ENCODE assay signal across 23 cellular contexts in the genomic region with DNA sequence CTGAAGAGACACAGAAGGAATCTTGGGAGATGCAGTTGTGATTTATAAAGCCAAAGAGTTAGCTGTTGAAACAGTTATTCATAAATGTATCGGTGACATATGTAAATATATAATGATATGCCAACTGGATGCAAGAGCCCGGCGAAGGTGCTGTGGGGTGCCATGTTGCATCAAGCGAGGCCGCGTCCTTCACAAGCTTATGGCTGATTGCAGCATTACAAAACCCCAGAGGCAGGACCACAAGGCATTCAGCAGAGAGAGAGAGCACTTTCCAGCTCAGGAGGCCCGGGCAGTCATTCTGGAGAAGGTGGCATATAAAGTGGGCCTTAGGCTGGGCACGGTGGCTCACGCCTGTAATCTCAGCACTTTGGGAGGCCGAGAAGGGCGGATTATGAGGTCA.
A peak's percentile ranks its signal among the peaks of the same experiment; 100 is the strongest.
DNase-seq lines count a peak whose midpoint lies in the region; ATAC-seq, FAIRE-seq and TF ChIP-seq lines count a peak whose summit lies in the region.
"Had no signal": no experiment of that assay in that cellular context is flagged by ENCODE, and none has a peak within 500 bp of the region (broad histone marks: within the 10 kb centered on the region; RNA-seq: fewer than 3 reads in every experiment).

No MANE protein-coding gene starts in this region.

- H3K27ac Mint-ChIP-seq in astrocyte (ENCODE audit: unreplicated experiment) = no peak overlapping the region
- H3K27ac Mint-ChIP-seq in naive thymus-derived CD8-positive, alpha-beta T cell = peak overlapping the region in 3 of 10 donors; percentile 74 to 95 (median 89)
- H3K27ac Mint-ChIP-seq: activated CD4-positive, alpha-beta T cell treated with anti-CD3 and anti-CD28 coated beads for 36 hours had no signal

- no peak overlapping the region; a peak in 1 of 6 replicates for H3K27ac ChIP-seq in A549
- H3K27ac ChIP-seq in KMS-11 = no peak overlapping the region
- H3K27ac ChIP-seq in astrocyte (ENCODE audit: low read depth, low read length) = no peak overlapping the region
- H3K27ac ChIP-seq: testis had no signal

- H3K4me1 Mint-ChIP-seq in astrocyte (ENCODE audit: low read depth, unreplicated experiment) = peaks cover 33% of the 10 kb centered on the region
- peaks cover 4 to 20% (median 16%) of the 10 kb centered on the region in 4 donors for H3K4me1 Mint-ChIP-seq in naive thymus-derived CD8-positive, alpha-beta T cell

- POLR2A ChIA-PET in A549 (lab: Yijun Ruan, JAX) = interaction anchor here (0.7 kb wide), 1 partner anchor 329 kb away, joined by 5 read pairs; no protein-coding TSS in a partner anchor
- POLR2A ChIA-PET in naive thymus-derived CD8-positive, alpha-beta T cell (lab: Charles Lee) = no interaction called here

- no peak for TF ChIP-seq EP300 in A549 (IDR thresholded peaks at IDR 0.05)

- no peak for TF ChIP-seq RAD21 in A549 (conservative IDR thresholded peaks at IDR 0.05 in 1 of 2, IDR thresholded peaks at IDR 0.05 in 1 of 2)

- no peaks in the 10 kb centered on the region for H3K27me3 Mint-ChIP-seq in astrocyte (ENCODE audit: low read depth, unreplicated experiment)
- no peaks in the 10 kb centered on the region for H3K27me3 Mint-ChIP-seq in naive thymus-derived CD8-positive, alpha-beta T cell

- H3K9me3 ChIP-seq in A549 = no peaks in the 10 kb centered on the region
- H3K9me3 ChIP-seq in astrocyte (ENCODE audit: insufficient read depth, low read depth, low read length) = no peaks in the 10 kb centered on the region
- H3K9me3 ChIP-seq: adrenal gland, testis had no signal

- no peaks in the 10 kb centered on the region for H3K36me3 ChIP-seq in KMS-11 (ENCODE audit: insufficient read depth)
- no peaks in the 10 kb centered on the region for H3K36me3 ChIP-seq in astrocyte (ENCODE audit: insufficient read depth, low read length)
- H3K36me3 ChIP-seq: adrenal gland had no signal

- no peak for DNase-seq in A549 (ENCODE audit: low read depth in 1 of 2, low spot score in 1 of 2)
- no peak for DNase-seq in astrocyte (ENCODE audit: low read depth)
- DNase-seq in naive thymus-derived CD8-positive, alpha-beta T cell = no peak
- DNase-seq in foreskin melanocyte = no peak
- no peak for DNase-seq in activated CD4-positive, alpha-beta T cell treated with anti-CD3 and anti-CD28 coated beads for 4 hours
- no peak for DNase-seq in stimulated activated CD4-positive, alpha-beta T cell treated with anti-CD3 and anti-CD28 coated beads, Interleukin-15, amount 100 ng/mL, for 24 hours
- DNase-seq: ACHN; activated CD4-positive, alpha-beta T cell treated with anti-CD3 and anti-CD28 coated beads for 36 hours; activated effector memory CD4-positive, alpha-beta T cell treated with Interleukin-2 at 50 U/mL for 16 hours; adrenal gland; central memory CD4-positive, alpha-beta T cell; DND-41; effector CD8-positive, alpha-beta T cell; H9; hippocampal formation; NCI-H2029; NCI-H524; stimulated activated CD4-positive, alpha-beta T cell treated with anti-CD3 and anti-CD28 coated beads, Interleukin-12 subunit alpha, Interleukin-12 subunit beta, amount 100 ng/mL, for 4 hours; T1000; testis had no signal

- H3K9ac ChIP-seq in KMS-11 = no peak overlapping the region; the same call in 1 of the 2 replicates
- peak overlapping the region; percentile 81 for H3K9ac ChIP-seq in astrocyte (ENCODE audit: low read length)

- no peak for TF ChIP-seq CTCF in A549 (IDR thresholded peaks at IDR 0.05)
- TF ChIP-seq CTCF in KMS-11 (conservative IDR thresholded peaks at IDR 0.05; ENCODE audit: low read depth, low read length) = no peak
- no peak for TF ChIP-seq CTCF in astrocyte (IDR thresholded peaks at IDR 0.05; ENCODE audit: insufficient read depth, low read depth, low read length)

- no peak for FAIRE-seq in A549 (lab: Jason Lieb, UNC)
- no peak for FAIRE-seq in astrocyte (lab: Jason Lieb, UNC)
- FAIRE-seq: keratinocyte had no signal

- H3K79me2 ChIP-seq in KMS-11 (ENCODE audit: insufficient read depth, low read depth) (no peaks in the 10 kb centered on the region), astrocyte (ENCODE audit: insufficient read depth, low read length) (no peaks in the 10 kb centered on the region)

- H3K4me3 Mint-ChIP-seq in astrocyte (ENCODE audit: unreplicated experiment) = no peak overlapping the region
- peak overlapping the region in 7 of 10 donors; percentile 65 to 91 (median 84) for H3K4me3 Mint-ChIP-seq in naive thymus-derived CD8-positive, alpha-beta T cell
- H3K4me3 Mint-ChIP-seq: activated CD4-positive, alpha-beta T cell treated with anti-CD3 and anti-CD28 coated beads for 36 hours; H9 had no signal

- H2AFZ ChIP-seq in KMS-11 (ENCODE audit: low read depth) (no peak overlapping the region), astrocyte (ENCODE audit: low read depth, low read length) (no peak overlapping the region)

- ATAC-seq in A549 (no peak), GM21737 (IDR thresholded peaks at IDR 0.05; ENCODE audit: unreplicated experiment) (no peak)
- no peak for ATAC-seq in naive thymus-derived CD8-positive, alpha-beta T cell
- ATAC-seq: activated CD4-positive, alpha-beta T cell treated with anti-CD3 and anti-CD28 coated beads for 36 hours had no signal

- H3K4me3 ChIP-seq in A549 (no peak overlapping the region), KMS-11 (IDR thresholded peaks at IDR 0.05; ENCODE audit: insufficient read depth, low read depth, low read length) (no peak overlapping the region), astrocyte (ENCODE audit: insufficient read depth, low read depth, low read length) (no peak overlapping the region)

- TF ChIP-seq POLR2A in A549 (IDR thresholded peaks at IDR 0.05; ENCODE audit: low read length) = no peak

- no peaks in the 10 kb centered on the region for H3K27me3 ChIP-seq in KMS-11 (ENCODE audit: insufficient read depth, low read depth)
- H3K27me3 ChIP-seq in astrocyte (ENCODE audit: insufficient read depth, low read length) = no peaks in the 10 kb centered on the region
- H3K27me3 ChIP-seq: adrenal gland, testis had no signal

- H3K4me2 ChIP-seq in A549 = peak overlapping the region; percentile 97
- H3K4me2 ChIP-seq in KMS-11 = peak overlapping the region; percentile 93
- H3K4me2 ChIP-seq in astrocyte (ENCODE audit: low read length) = no peak overlapping the region

- peaks cover 2% of the 10 kb centered on the region for H3K36me3 Mint-ChIP-seq in astrocyte (ENCODE audit: low read depth, unreplicated experiment)
- peaks cover 0 to 6% (median 0%) of the 10 kb centered on the region in 3 donors for H3K36me3 Mint-ChIP-seq in naive thymus-derived CD8-positive, alpha-beta T cell

- H3K4me1 ChIP-seq in A549 (no peaks in the 10 kb centered on the region), KMS-11 (ENCODE audit: low read depth, poor library complexity, severe bottlenecking) (peaks cover 32% of the 10 kb centered on the region), astrocyte (ENCODE audit: insufficient read depth, low read length) (peaks cover 18% of the 10 kb centered on the region)

- 91% methylated on average over 11 of the region's 11 CpGs for WGBS in A549 (ENCODE audit: missing lambda C conversion rate)

- H4K20me1 ChIP-seq in KMS-11 (ENCODE audit: insufficient read depth) (no peaks in the 10 kb centered on the region), astrocyte (ENCODE audit: insufficient read depth, low read length) (peaks cover 5% of the 10 kb centered on the region)

- CTCF ChIA-PET in A549 (lab: Yijun Ruan, JAX) = no interaction called here

- no peaks in the 10 kb centered on the region for H3K9me3 Mint-ChIP-seq in astrocyte (ENCODE audit: unreplicated experiment)
- peaks cover 0 to 3% (median 0%) of the 10 kb centered on the region in 9 donors for H3K9me3 Mint-ChIP-seq in naive thymus-derived CD8-positive, alpha-beta T cell
- H3K9me3 Mint-ChIP-seq: H9 had no signal

TF ChIP-seq in A549, 52 proteins besides CTCF, POLR2A, EP300 and RAD21:
- TF ChIP-seq ZNF302 (CRISPR knock-in tag; IDR thresholded peaks at IDR 0.05) = no peak
- TF ChIP-seq, protein P1, sequence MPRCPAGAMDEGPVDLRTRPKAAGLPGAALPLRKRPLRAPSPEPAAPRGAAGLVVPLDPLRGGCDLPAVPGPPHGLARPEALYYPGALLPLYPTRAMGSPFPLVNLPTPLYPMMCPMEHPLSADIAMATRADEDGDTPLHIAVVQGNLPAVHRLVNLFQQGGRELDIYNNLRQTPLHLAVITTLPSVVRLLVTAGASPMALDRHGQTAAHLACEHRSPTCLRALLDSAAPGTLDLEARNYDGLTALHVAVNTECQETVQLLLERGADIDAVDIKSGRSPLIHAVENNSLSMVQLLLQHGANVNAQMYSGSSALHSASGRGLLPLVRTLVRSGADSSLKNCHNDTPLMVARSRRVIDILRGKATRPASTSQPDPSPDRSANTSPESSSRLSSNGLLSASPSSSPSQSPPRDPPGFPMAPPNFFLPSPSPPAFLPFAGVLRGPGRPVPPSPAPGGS (IDR thresholded peaks at IDR 0.05) = no peak
- TF ChIP-seq, protein P2, sequence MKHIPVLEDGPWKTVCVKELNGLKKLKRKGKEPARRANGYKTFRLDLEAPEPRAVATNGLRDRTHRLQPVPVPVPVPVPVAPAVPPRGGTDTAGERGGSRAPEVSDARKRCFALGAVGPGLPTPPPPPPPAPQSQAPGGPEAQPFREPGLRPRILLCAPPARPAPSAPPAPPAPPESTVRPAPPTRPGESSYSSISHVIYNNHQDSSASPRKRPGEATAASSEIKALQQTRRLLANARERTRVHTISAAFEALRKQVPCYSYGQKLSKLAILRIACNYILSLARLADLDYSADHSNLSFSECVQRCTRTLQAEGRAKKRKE (CRISPR knock-in tag; IDR thresholded peaks at IDR 0.05; ENCODE audit: low read depth) = no peak
- TF ChIP-seq HOXA7 (CRISPR knock-in tag; IDR thresholded peaks at IDR 0.05) = no peak
- TF ChIP-seq SREBF2 (IDR thresholded peaks at IDR 0.05) = no peak
- TF ChIP-seq, protein P3, sequence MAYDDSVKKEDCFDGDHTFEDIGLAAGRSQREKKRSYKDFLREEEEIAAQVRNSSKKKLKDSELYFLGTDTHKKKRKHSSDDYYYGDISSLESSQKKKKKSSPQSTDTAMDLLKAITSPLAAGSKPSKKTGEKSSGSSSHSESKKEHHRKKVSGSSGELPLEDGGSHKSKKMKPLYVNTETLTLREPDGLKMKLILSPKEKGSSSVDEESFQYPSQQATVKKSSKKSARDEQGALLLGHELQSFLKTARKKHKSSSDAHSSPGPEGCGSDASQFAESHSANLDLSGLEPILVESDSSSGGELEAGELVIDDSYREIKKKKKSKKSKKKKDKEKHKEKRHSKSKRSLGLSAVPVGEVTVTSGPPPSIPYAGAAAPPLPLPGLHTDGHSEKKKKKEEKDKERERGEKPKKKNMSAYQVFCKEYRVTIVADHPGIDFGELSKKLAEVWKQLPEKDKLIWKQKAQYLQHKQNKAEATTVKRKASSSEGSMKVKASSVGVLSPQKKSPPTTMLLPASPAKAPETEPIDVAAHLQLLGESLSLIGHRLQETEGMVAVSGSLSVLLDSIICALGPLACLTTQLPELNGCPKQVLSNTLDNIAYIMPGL (CRISPR knock-in tag; IDR thresholded peaks at IDR 0.05; ENCODE audit: borderline replicate concordance) = no peak
- TF ChIP-seq ZC3H11A (IDR thresholded peaks at IDR 0.05) = no peak
- no peak for TF ChIP-seq RCOR1 (IDR thresholded peaks at IDR 0.05; ENCODE audit: low read depth, low read length)
